8 cellular contexts compared by ENCODE assay signal in genomic region chr22:46251266-46251665, GRCh38. TPM values are rescaled to one million over a fixed set of nuclear protein-coding genes. Genes with fewer than 3 reads are reported as not detected.
DNase-seq lines count a peak whose midpoint lies in the region; ATAC-seq and TF ChIP-seq lines count a peak whose summit lies in the region.

No MANE protein-coding gene starts in this region.

- intact Hi-C loops in CD14-positive monocyte (cut with micrococcal nuclease) = loop anchor here in 1 of 2 donors (5.0 kb wide), 1 partner anchor 99 kb away; the partner anchor contains the start of gene PPARA

- POLR2A ChIA-PET in GM10248 (lab: Yijun Ruan, JAX) = no interaction called here

- CTCF ChIA-PET in GM10248 (lab: Yijun Ruan, JAX) = no interaction called here

- H3K4me1 Mint-ChIP-seq in CD14-positive monocyte (peaks cover 26% of the 10 kb centered on the region), nephron (peaks cover 14% of the 10 kb centered on the region)

- H3K4me3 Mint-ChIP-seq in CD14-positive monocyte (peak overlapping the region; percentile 89 to 93), nephron (peak overlapping the region; percentile 82 to 86 (median 83))

- H3K36me3 Mint-ChIP-seq in CD14-positive monocyte (peaks cover 5 to 6% of the 10 kb centered on the region in 2 donors), nephron (ENCODE audit: low read depth) (no peaks in the 10 kb centered on the region)

- peak overlapping the region in 2 of 7 donors; percentile 33 to 72 for H3K27ac Mint-ChIP-seq in CD14-positive monocyte
- peak overlapping the region in 2 of 3 experiments; percentile 18 to 60 for H3K27ac Mint-ChIP-seq in nephron

- ATAC-seq in HG02884 (IDR thresholded peaks at IDR 0.05; ENCODE audit: unreplicated experiment) (no peak), GM18519 (IDR thresholded peaks at IDR 0.05; ENCODE audit: low FRiP score, unreplicated experiment) (no peak)

- H3K27me3 Mint-ChIP-seq in CD14-positive monocyte (ENCODE audit: low read depth in 3 of 3) (peaks cover 0 to 4% (median 0%) of the 10 kb centered on the region in 3 donors), nephron (ENCODE audit: low read depth) (no peaks in the 10 kb centered on the region)

- H3K9me3 Mint-ChIP-seq in CD14-positive monocyte = peaks cover 0 to 3% (median 0%) of the 10 kb centered on the region in 7 donors
- H3K9me3 Mint-ChIP-seq in nephron = peaks cover 4% of the 10 kb centered on the region

- TF ChIP-seq CTCF in CD14-positive monocyte (IDR thresholded peaks at IDR 0.05) (no peak), LNCaP clone FGC (IDR thresholded peaks at IDR 0.05; ENCODE audit: control insufficient read depth, extremely low read depth, insufficient read depth) (no peak), choroid plexus epithelial cell (conservative IDR thresholded peaks at IDR 0.05; ENCODE audit: low read depth, low read length) (no peak), nephron (IDR thresholded peaks at IDR 0.05; ENCODE audit: unreplicated experiment in 3 of 3) (no peak), GM10266 (IDR thresholded peaks at IDR 0.05; ENCODE audit: control insufficient read depth, insufficient read depth, low read depth, missing control alignments) (no peak), GM10248 (IDR thresholded peaks at IDR 0.05; ENCODE audit: control extremely low read depth, extremely low read depth, low read depth, missing control alignments) (no peak)

- H3K4me3 ChIP-seq in LNCaP clone FGC (ENCODE audit: low read depth, low read length) (peak overlapping the region; percentile 77), choroid plexus epithelial cell (ENCODE audit: low read depth, low read length) (peak overlapping the region; percentile 91)

- DNase-seq in CD14-positive monocyte (ENCODE audit: low spot score) (no peak), LNCaP clone FGC (ENCODE audit: low read depth) (no peak), choroid plexus epithelial cell (ENCODE audit: low read depth) (no peak), GM10266 (ENCODE audit: extremely low spot score) (no peak), GM10248 (ENCODE audit: extremely low spot score) (no peak)

RNA-seq across cellular contexts. Expression of gene CDPF1, which starts 1.2 kb away (rescaled TPM):
- polyA plus RNA-seq in CD14-positive monocyte = 1 to 10 TPM; 8.3 TPM

RNA-seq across cellular contexts. Expression of gene PKDREJ, which starts 11.9 kb away (rescaled TPM):
- not detected for polyA plus RNA-seq in CD14-positive monocyte

RNA-seq across cellular contexts. Expression of gene TTC38, which starts 16.5 kb away (rescaled TPM):
- polyA plus RNA-seq in CD14-positive monocyte = 10 to 100 TPM; 14.7 to 17.0 TPM

RNA-seq across cellular contexts. Expression of gene GTSE1, which starts 45.4 kb away (rescaled TPM):
- not detected for polyA plus RNA-seq in CD14-positive monocyte
